ENCODE assay signal across 1 cellular context in the genomic region with DNA sequence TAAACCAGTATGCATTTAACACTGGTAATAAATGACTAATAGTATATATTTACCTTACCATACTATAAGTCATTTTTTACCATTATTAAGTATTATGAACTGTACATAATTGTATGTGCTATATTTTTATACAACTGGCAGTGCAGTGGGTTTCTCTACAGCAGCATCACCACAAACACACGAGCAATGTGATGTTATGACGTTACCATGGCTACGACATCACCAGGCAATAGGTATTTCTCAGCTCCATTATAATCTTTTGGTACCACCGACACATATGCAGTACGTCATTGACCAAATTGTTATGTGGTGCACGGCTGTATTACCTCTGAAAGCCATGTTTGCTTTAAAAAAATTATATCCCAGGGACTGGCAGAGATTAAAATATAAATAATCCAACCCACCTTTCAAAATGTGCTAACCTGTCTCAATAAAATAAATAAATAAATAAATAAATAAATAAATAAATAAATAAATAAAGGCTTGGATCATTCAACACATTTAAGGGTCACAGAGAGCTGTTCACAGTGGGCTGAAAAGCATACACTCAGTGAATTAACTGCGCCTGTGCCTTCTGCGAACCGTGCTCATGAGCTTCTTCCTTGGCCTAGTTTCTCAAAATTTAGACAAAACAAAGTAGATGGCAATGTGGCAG.
TF ChIP-seq lines count a peak whose summit lies in the region.

No MANE protein-coding gene starts in this region.

TF ChIP-seq in HEK293, 187 proteins besides CTCF, POLR2A, EP300 and RAD21 (continued from another document):
- TF ChIP-seq, protein P1, sequence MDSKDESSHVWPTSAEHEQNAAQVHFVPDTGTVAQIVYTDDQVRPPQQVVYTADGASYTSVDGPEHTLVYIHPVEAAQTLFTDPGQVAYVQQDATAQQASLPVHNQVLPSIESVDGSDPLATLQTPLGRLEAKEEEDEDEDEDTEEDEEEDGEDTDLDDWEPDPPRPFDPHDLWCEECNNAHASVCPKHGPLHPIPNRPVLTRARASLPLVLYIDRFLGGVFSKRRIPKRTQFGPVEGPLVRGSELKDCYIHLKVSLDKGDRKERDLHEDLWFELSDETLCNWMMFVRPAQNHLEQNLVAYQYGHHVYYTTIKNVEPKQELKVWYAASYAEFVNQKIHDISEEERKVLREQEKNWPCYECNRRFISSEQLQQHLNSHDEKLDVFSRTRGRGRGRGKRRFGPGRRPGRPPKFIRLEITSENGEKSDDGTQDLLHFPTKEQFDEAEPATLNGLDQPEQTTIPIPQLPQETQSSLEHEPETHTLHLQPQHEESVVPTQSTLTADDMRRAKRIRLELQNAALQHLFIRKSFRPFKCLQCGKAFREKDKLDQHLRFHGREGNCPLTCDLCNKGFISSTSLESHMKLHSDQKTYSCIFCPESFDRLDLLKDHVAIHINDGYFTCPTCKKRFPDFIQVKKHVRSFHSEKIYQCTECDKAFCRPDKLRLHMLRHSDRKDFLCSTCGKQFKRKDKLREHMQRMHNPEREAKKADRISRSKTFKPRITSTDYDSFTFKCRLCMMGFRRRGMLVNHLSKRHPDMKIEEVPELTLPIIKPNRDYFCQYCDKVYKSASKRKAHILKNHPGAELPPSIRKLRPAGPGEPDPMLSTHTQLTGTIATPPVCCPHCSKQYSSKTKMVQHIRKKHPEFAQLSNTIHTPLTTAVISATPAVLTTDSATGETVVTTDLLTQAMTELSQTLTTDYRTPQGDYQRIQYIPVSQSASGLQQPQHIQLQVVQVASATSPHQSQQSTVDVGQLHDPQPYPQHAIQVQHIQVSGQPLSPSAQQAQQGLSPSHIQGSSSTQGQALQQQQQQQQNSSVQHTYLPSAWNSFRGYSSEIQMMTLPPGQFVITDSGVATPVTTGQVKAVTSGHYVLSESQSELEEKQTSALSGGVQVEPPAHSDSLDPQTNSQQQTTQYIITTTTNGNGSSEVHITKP (tag by site-specific recombination; IDR thresholded peaks at IDR 0.05) = no peak
- TF ChIP-seq ZNF19 (tag by site-specific recombination; IDR thresholded peaks at IDR 0.05; ENCODE audit: low read depth) = 0 out of 2 replicates have a peak, but pooled peaks have one; percentile 44
- TF ChIP-seq ZNF555 (tag by site-specific recombination; conservative IDR thresholded peaks at IDR 0.05) = peak; percentile 98
- TF ChIP-seq ZNF433 (tag by site-specific recombination; IDR thresholded peaks at IDR 0.05; ENCODE audit: low read depth) = peak; percentile 92
- peak; percentile 15; the same call in 1 of the 2 replicates for TF ChIP-seq ZFP3 (tag by site-specific recombination; IDR thresholded peaks at IDR 0.05; ENCODE audit: low read depth)
- TF ChIP-seq, protein P2, sequence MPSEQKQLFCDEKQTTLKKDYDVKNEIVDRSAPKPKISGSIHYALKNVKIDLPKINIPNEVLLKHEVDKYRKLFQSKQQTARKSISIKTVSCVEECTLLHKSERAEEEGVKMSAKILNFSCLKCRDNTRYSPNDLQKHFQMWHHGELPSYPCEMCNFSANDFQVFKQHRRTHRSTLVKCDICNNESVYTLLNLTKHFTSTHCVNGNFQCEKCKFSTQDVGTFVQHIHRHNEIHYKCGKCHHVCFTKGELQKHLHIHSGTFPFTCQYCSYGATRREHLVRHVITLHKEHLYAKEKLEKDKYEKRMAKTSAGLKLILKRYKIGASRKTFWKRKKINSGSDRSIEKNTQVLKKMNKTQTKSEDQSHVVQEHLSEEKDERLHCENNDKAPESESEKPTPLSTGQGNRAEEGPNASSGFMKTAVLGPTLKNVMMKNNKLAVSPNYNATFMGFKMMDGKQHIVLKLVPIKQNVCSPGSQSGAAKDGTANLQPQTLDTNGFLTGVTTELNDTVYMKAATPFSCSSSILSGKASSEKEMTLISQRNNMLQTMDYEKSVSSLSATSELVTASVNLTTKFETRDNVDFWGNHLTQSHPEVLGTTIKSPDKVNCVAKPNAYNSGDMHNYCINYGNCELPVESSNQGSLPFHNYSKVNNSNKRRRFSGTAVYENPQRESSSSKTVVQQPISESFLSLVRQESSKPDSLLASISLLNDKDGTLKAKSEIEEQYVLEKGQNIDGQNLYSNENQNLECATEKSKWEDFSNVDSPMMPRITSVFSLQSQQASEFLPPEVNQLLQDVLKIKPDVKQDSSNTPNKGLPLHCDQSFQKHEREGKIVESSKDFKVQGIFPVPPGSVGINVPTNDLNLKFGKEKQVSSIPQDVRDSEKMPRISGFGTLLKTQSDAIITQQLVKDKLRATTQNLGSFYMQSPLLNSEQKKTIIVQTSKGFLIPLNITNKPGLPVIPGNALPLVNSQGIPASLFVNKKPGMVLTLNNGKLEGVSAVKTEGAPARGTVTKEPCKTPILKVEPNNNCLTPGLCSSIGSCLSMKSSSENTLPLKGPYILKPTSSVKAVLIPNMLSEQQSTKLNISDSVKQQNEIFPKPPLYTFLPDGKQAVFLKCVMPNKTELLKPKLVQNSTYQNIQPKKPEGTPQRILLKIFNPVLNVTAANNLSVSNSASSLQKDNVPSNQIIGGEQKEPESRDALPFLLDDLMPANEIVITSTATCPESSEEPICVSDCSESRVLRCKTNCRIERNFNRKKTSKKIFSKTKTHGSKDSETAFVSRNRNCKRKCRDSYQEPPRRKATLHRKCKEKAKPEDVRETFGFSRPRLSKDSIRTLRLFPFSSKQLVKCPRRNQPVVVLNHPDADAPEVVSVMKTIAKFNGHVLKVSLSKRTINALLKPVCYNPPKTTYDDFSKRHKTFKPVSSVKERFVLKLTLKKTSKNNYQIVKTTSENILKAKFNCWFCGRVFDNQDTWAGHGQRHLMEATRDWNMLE (tag by site-specific recombination; conservative IDR thresholded peaks at IDR 0.05; ENCODE audit: low read depth) = peak; percentile 94
- peak; percentile 94 for TF ChIP-seq ZNF292 (tag by site-specific recombination; IDR thresholded peaks at IDR 0.05; ENCODE audit: borderline replicate concordance, low read depth)
- no peak for TF ChIP-seq ZNF596 (tag by site-specific recombination; IDR thresholded peaks at IDR 0.05)
- TF ChIP-seq, protein P3, sequence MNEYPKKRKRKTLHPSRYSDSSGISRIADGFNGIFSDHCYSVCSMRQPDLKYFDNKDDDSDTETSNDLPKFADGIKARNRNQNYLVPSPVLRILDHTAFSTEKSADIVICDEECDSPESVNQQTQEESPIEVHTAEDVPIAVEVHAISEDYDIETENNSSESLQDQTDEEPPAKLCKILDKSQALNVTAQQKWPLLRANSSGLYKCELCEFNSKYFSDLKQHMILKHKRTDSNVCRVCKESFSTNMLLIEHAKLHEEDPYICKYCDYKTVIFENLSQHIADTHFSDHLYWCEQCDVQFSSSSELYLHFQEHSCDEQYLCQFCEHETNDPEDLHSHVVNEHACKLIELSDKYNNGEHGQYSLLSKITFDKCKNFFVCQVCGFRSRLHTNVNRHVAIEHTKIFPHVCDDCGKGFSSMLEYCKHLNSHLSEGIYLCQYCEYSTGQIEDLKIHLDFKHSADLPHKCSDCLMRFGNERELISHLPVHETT (tag by site-specific recombination; IDR thresholded peaks at IDR 0.05) = 0 out of 2 replicates have a peak, but pooled peaks have one; percentile 58
- peak; percentile 90; the same call in 1 of the 2 replicates for TF ChIP-seq ZNF202 (tag by site-specific recombination; IDR thresholded peaks at IDR 0.05; ENCODE audit: borderline replicate concordance)
- TF ChIP-seq, protein P4, sequence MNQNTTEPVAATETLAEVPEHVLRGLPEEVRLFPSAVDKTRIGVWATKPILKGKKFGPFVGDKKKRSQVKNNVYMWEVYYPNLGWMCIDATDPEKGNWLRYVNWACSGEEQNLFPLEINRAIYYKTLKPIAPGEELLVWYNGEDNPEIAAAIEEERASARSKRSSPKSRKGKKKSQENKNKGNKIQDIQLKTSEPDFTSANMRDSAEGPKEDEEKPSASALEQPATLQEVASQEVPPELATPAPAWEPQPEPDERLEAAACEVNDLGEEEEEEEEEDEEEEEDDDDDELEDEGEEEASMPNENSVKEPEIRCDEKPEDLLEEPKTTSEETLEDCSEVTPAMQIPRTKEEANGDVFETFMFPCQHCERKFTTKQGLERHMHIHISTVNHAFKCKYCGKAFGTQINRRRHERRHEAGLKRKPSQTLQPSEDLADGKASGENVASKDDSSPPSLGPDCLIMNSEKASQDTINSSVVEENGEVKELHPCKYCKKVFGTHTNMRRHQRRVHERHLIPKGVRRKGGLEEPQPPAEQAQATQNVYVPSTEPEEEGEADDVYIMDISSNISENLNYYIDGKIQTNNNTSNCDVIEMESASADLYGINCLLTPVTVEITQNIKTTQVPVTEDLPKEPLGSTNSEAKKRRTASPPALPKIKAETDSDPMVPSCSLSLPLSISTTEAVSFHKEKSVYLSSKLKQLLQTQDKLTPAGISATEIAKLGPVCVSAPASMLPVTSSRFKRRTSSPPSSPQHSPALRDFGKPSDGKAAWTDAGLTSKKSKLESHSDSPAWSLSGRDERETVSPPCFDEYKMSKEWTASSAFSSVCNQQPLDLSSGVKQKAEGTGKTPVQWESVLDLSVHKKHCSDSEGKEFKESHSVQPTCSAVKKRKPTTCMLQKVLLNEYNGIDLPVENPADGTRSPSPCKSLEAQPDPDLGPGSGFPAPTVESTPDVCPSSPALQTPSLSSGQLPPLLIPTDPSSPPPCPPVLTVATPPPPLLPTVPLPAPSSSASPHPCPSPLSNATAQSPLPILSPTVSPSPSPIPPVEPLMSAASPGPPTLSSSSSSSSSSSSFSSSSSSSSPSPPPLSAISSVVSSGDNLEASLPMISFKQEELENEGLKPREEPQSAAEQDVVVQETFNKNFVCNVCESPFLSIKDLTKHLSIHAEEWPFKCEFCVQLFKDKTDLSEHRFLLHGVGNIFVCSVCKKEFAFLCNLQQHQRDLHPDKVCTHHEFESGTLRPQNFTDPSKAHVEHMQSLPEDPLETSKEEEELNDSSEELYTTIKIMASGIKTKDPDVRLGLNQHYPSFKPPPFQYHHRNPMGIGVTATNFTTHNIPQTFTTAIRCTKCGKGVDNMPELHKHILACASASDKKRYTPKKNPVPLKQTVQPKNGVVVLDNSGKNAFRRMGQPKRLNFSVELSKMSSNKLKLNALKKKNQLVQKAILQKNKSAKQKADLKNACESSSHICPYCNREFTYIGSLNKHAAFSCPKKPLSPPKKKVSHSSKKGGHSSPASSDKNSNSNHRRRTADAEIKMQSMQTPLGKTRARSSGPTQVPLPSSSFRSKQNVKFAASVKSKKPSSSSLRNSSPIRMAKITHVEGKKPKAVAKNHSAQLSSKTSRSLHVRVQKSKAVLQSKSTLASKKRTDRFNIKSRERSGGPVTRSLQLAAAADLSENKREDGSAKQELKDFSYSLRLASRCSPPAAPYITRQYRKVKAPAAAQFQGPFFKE (tag by site-specific recombination; IDR thresholded peaks at IDR 0.05; ENCODE audit: borderline replicate concordance) = no peak
- TF ChIP-seq GFI1B (tag by site-specific recombination; IDR thresholded peaks at IDR 0.05) = 0 out of 2 replicates have a peak, but pooled peaks have one; percentile 13
- TF ChIP-seq ZNF514 (tag by site-specific recombination; IDR thresholded peaks at IDR 0.05) = 0 out of 2 replicates have a peak, but pooled peaks have one; percentile 32
- no peak for TF ChIP-seq KLF7 (tag by site-specific recombination; IDR thresholded peaks at IDR 0.05; ENCODE audit: borderline replicate concordance)
- no peak for TF ChIP-seq ZNF211 (tag by site-specific recombination; IDR thresholded peaks at IDR 0.05; ENCODE audit: low read depth)
